ENCODE assay signal across 8 cellular contexts in the genomic region with DNA sequence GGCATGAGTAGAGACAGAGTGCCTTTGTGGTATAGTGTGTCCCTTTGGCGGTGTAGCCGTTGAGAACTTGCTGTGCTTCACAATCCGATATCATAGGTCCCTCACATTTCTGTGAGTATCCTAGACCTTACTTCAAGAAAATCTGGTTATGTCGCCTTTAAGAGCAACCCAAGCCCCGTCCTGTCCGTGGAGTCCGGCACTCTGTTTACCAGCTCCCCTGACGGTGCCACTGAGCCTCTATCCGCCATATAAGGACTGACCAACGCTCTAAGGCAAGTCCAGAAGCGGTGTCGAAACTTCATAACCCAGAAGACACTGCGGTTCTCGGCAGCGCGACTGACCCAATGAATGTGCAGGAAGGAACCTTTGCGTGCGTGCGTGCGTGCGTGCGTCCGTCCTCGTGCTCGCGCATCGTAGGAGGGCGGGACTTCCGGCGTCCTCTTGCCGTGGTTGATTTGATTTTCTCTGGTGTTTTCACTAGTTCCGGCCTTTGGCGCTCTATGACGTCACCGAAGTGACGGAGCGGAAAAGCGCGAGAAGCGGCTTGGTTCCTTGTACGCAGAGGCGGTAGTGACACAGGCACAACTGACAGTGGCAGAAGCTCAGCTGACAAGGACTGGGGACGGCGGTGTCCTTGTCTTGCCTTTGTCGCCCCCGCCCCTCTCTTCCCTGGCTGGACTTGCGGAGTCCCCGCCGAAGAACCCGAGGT. TPM values are rescaled to one million over a fixed set of nuclear protein-coding genes. Genes with fewer than 3 reads are reported as not detected.
A peak's percentile ranks its signal among the peaks of the same experiment; 100 is the strongest.
DNase-seq lines count a peak whose midpoint lies in the region; ATAC-seq, FAIRE-seq and TF ChIP-seq lines count a peak whose summit lies in the region.

A gene (plus strand): TSS at position 555 of the 709 bp plus-strand sequence. CDS start 1,283 bp downstream, outside the sequence.
A gene (plus strand): TSS at position 555 of the 709 bp plus-strand sequence. CDS start 5,005 bp downstream, outside the sequence.

- no peaks in the 10 kb centered on the region for H3K9me3 ChIP-seq in cardiac muscle cell (ENCODE audit: low read depth)
- H3K9me3 ChIP-seq in pancreas, result no peaks in the 10 kb centered on the region
- H3K9me3 ChIP-seq in tibial artery, result peaks cover 0 to 42% (median 9%) of the 10 kb centered on the region in 3 donors

- H3K4me3 ChIP-seq in cardiac muscle cell (peak within 1 kb of the TSS; percentile 82), pancreas (peak within 1 kb of the TSS; percentile 46 to 85 (median 71)), tibial artery (peak within 1 kb of the TSS; percentile 70 to 80)

- ATAC-seq in HG02798 (IDR thresholded peaks at IDR 0.05; ENCODE audit: poor library complexity, unreplicated experiment) (peak; percentile 95), pancreas (peak; percentile 98 to 100 (median 100))

- H3K27me3 ChIP-seq in cardiac muscle cell (no peaks in the 10 kb centered on the region), pancreas (no peaks in the 10 kb centered on the region), tibial artery (no peaks in the 10 kb centered on the region)

- H3K36me3 ChIP-seq in cardiac muscle cell, result peaks cover 6% of the 10 kb centered on the region
- no peaks in the 10 kb centered on the region for H3K36me3 ChIP-seq in pancreas
- H3K36me3 ChIP-seq in tibial artery, result peaks cover 20 to 46% (median 44%) of the 10 kb centered on the region in 3 donors

- intact Hi-C loops in pancreas (cut with DNase I), result no loop called here
- intact Hi-C loops in tibial artery (cut with DNase I; ENCODE audit: low total_unique reads), result loop anchor here (2.0 kb wide), 1 partner anchor 122 kb away; a partner anchor contains a TSS

- DNase-seq in GM12891 (ENCODE audit: insufficient read length, low spot score), result peak; percentile 83
- peak; percentile 100 for DNase-seq in NCI-H1436 (lab: John Stamatoyannopoulos, UW)
- DNase-seq in SW480 (ENCODE audit: low spot score), result peak; percentile 99
- DNase-seq in cardiac muscle cell (ENCODE audit: low read depth in 1 of 2, low spot score in 1 of 2), result peak; percentile 99 to 100
- DNase-seq in pancreas, result peak; percentile 97 to 99 (median 98)
- DNase-seq in tibial artery, result peak; percentile 99 to 100

- H3K27ac ChIP-seq in adipose tissue (ENCODE audit: low read depth, low read length) (peak within 1 kb of the TSS; percentile 66), cardiac muscle cell (peak within 1 kb of the TSS; percentile 97), pancreas (peak within 1 kb of the TSS; percentile 72 to 92 (median 84)), tibial artery (peak within 1 kb of the TSS; percentile 92 to 97)

- WGBS in adipose tissue, 3 donors, result 0 to 1% (median 1%) methylated on average over 42 to 50 of the region's 50 CpGs
- 1% methylated on average over 50 of the region's 50 CpGs for WGBS in pancreas, 2 donors

- TF ChIP-seq CTCF in cardiac muscle cell (IDR thresholded peaks at IDR 0.05; ENCODE audit: low read depth, low read length) (no peak), pancreas (IDR thresholded peaks at IDR 0.05) (no peak), tibial artery (IDR thresholded peaks at IDR 0.05) (no peak)

- H3K4me1 ChIP-seq in cardiac muscle cell (ENCODE audit: low read depth) (peaks cover 14% of the 10 kb centered on the region), pancreas (peaks cover 3 to 5% (median 3%) of the 10 kb centered on the region in 3 donors), tibial artery (peaks cover 0 to 19% (median 6%) of the 10 kb centered on the region in 4 donors)

- FAIRE-seq in GM12891 (lab: Jason Lieb, UNC) (peak; percentile 100), pancreas (lab: Jason Lieb, UNC) (peak; percentile 99)

- peak; percentile 90 for TF ChIP-seq POLR2A in GM12891 (IDR thresholded peaks at IDR 0.05; ENCODE audit: low read depth, low read length)

TF ChIP-seq in GM12891, 5 proteins besides CTCF, POLR2A, EP300 and RAD21:
- TF ChIP-seq SPI1 (IDR thresholded peaks at IDR 0.05; ENCODE audit: low read depth, low read length) (no peak), POU2F2 (IDR thresholded peaks at IDR 0.05; ENCODE audit: low read depth, low read length) (peak; percentile 89), TAF1 (IDR thresholded peaks at IDR 0.05; ENCODE audit: low read depth, low read length) (peak; percentile 69; the same call in 1 of the 2 replicates), PAX5 (IDR thresholded peaks at IDR 0.05; ENCODE audit: insufficient read depth, low read length, severe bottlenecking) (peak; percentile 46), POLR2AphosphoS5 (IDR thresholded peaks at IDR 0.05; ENCODE audit: low read depth, low read length) (peak; percentile 74)

RNA-seq across cellular contexts. Expression of the first gene that starts in this region (rescaled TPM):
- polyA plus RNA-seq in GM12891 (2012; ENCODE audit: low read depth, missing spikeins), result 16.3 TPM
- polyA plus RNA-seq in adipose tissue (10 to 100 TPM in 2 of 3 donors, 1 to 10 TPM in 1; 8.9 to 23.1 (median 14.0) TPM), cardiac muscle cell (34.6 and 39.3 TPM in 2 replicates), pancreas (10 to 100 TPM in 1 of 2 donors, 1 to 10 TPM in 1; 9.3 to 14.7 TPM)
- total RNA-seq in cardiac muscle cell (15.1 and 26.4 TPM in 2 replicates), pancreas (1 to 10 TPM; 2.1 to 3.2 (median 2.5) TPM)

RNA-seq across cellular contexts. Expression of the second gene that starts in this region (rescaled TPM):
- polyA plus RNA-seq in GM12891 (2012; ENCODE audit: low read depth, missing spikeins), result 0.95 TPM
- polyA plus RNA-seq in adipose tissue, result 1 to 10 TPM in 1 of 3 donors, under 1 TPM in 2; 0.54 to 1.1 (median 0.72) TPM
- 1.8 and 7.2 TPM in 2 replicates for total RNA-seq in cardiac muscle cell
- 0.65 and 0.66 TPM in 2 replicates for polyA plus RNA-seq in cardiac muscle cell
- 1 to 10 TPM in 5 of 6 donors, under 1 TPM in 1; 0.60 to 1.4 (median 1.1) TPM for total RNA-seq in pancreas
- 1 to 10 TPM; 1.3 to 4.1 TPM for polyA plus RNA-seq in pancreas

Comparison
In these comparisons a context has a peak if more than half of its experiments do, and no peak if none do; other contexts are left out.
1. Peak in every context shown above with its lines: DNase-seq, ATAC-seq, H3K4me3 ChIP-seq and H3K27ac ChIP-seq.